Comparison of ENCODE assay signal across 8 cellular contexts in genomic region chr15:101294731-101295606, GRCh38. TPM values are rescaled to one million over a fixed set of nuclear protein-coding genes. Genes with fewer than 3 reads are reported as not detected.
DNase-seq lines count a peak whose midpoint lies in the region; ATAC-seq lines count a peak whose summit lies in the region.

TSS of gene SNRPA1 (minus strand) at chr15:101295248. CDS start at chr15:101295178, 70 bp downstream.

- DNase-seq in CD8-positive, alpha-beta memory T cell, result peak; percentile 95 to 99 (median 98)
- DNase-seq in HS-5 (ENCODE audit: low read depth) (peak; percentile 61), NK-92 (lab: John Stamatoyannopoulos, UW; ENCODE audit: unreplicated experiment) (peak; percentile 79), lung microvascular endothelial cell (ENCODE audit: low read depth in 2 of 2) (peak; percentile 97 to 98)
- DNase-seq in activated CD8-positive, alpha-beta memory T cell treated with anti-CD3 and anti-CD28 coated beads for 1 hour (ENCODE audit: extremely low read depth in 1 of 2, low read depth in 1 of 2), result peak; percentile 89 to 98
- DNase-seq in effector CD4-positive, alpha-beta T cell, result peak; percentile 98
- peak; percentile 94 to 97 (median 96) for DNase-seq in stimulated activated CD4-positive, alpha-beta T cell treated with anti-CD3 and anti-CD28 coated beads, TNF-alpha, amount 100 ng/mL, for 4 hours (ENCODE audit: low read depth in 3 of 3)

- H3K27me3 Mint-ChIP-seq in CD8-positive, alpha-beta memory T cell, result peaks cover 0 to 3% of the 10 kb centered on the region in 2 donors

- H3K36me3 Mint-ChIP-seq in CD8-positive, alpha-beta memory T cell, result peaks cover 0 to 41% (median 4%) of the 10 kb centered on the region in 3 donors

- peaks cover 46 to 59% (median 48%) of the 10 kb centered on the region in 3 donors for H3K4me1 Mint-ChIP-seq in CD8-positive, alpha-beta memory T cell

- POLR2A ChIA-PET in CD8-positive, alpha-beta memory T cell (lab: Charles Lee), result interaction anchor here (0.9 to 2.3 kb wide), 11 partner anchors 10 to 429 kb away, joined by 3 to 9 read pairs (median 3); partner anchors contain the start of genes CHSY1, TARS3 and TM2D3

- CTCF ChIA-PET in CD8-positive, alpha-beta memory T cell (lab: Charles Lee), result interaction anchor here (0.9 to 4.3 kb wide), 10 partner anchors 9 to 429 kb away, joined by 3 to 31 read pairs (median 5); partner anchors contain the start of gene TARS3

- peak within 1 kb of the TSS; percentile 91 to 96 (median 93) for H3K4me3 Mint-ChIP-seq in CD8-positive, alpha-beta memory T cell

- peak within 1 kb of the TSS; percentile 87 to 98 (median 97) for H3K27ac Mint-ChIP-seq in CD8-positive, alpha-beta memory T cell

- H3K9me3 Mint-ChIP-seq in CD8-positive, alpha-beta memory T cell, result no peaks in the 10 kb centered on the region

- H3K36me3 ChIP-seq in CD8-positive, alpha-beta memory T cell (ENCODE audit: insufficient read depth, low read length), result peaks cover 18% of the 10 kb centered on the region

- H3K4me3 ChIP-seq in CD8-positive, alpha-beta memory T cell (ENCODE audit: low read length), result peak within 1 kb of the TSS; percentile 93

- peaks cover 28% of the 10 kb centered on the region for H3K4me1 ChIP-seq in CD8-positive, alpha-beta memory T cell (ENCODE audit: insufficient read depth, low read length)

- H3K27me3 ChIP-seq in CD8-positive, alpha-beta memory T cell (ENCODE audit: insufficient read depth, low read length, poor library complexity, severe bottlenecking), result no peaks in the 10 kb centered on the region

- peak; percentile 56 for ATAC-seq in GM19468 (IDR thresholded peaks at IDR 0.05; ENCODE audit: extremely low read depth, unreplicated experiment)

- no peaks in the 10 kb centered on the region for H3K9me3 ChIP-seq in CD8-positive, alpha-beta memory T cell (ENCODE audit: low read length)

- H3K27ac ChIP-seq in CD8-positive, alpha-beta memory T cell (ENCODE audit: low read depth, low read length), result peak within 1 kb of the TSS; percentile 98

RNA-seq across cellular contexts. Expression of gene SNRPA1, which starts in this region (rescaled TPM):
- total RNA-seq in CD8-positive, alpha-beta memory T cell, result 100 to 1,000 TPM; 213 to 225 TPM
- 74.4 TPM for polyA plus RNA-seq in CD8-positive, alpha-beta memory T cell
- total RNA-seq in lung microvascular endothelial cell, result 9.2 and 9.5 TPM in 2 replicates

Comparison
In these comparisons a context has a peak if more than half of its experiments do, and no peak if none do; other contexts are left out.
1. Peak in every context shown above with its lines: DNase-seq, ATAC-seq, H3K4me3 ChIP-seq and H3K27ac ChIP-seq.
2. RNA of gene SNRPA1 (total RNA-seq): 213 to 225 TPM in CD8-positive, alpha-beta memory T cell; 9.2 to 9.5 TPM in lung microvascular endothelial cell; every median in the first group is over 10 times any median in the second.